23 cellular contexts compared by ENCODE assay signal in the genomic region with DNA sequence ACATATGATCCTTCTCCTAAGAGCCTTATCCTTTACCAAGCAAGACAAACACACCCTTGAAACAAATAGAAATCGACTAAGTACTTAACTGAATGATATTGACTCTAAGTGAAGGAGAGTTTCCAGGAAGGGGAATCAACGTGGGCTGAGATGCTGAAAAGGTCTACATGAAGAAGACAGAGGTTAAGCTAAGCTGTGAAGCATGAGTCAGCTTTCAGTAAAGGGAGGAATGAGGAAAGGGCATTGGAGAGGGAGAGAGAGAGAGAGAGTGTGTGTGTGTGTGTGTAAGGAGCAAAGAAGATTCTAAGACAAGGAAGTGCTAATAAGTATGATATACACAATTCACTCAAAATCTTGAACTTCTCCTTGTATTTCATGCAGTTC.
DNase-seq lines count a peak whose midpoint lies in the region; ATAC-seq and TF ChIP-seq lines count a peak whose summit lies in the region.
"Had no signal": no experiment of that assay in that cellular context is flagged by ENCODE, and none has a peak within 500 bp of the region (broad histone marks: within the 10 kb centered on the region; RNA-seq: fewer than 3 reads in every experiment).

No MANE protein-coding gene starts in this region.

- H3K4me1 Mint-ChIP-seq in progenitor cell of endocrine pancreas (ENCODE audit: low read depth) (peaks cover 40% of the 10 kb centered on the region), HFFc6 (ENCODE audit: low read depth) (no peaks in the 10 kb centered on the region)

- H3K36me3 ChIP-seq in fibroblast of lung (ENCODE audit: control insufficient read depth, insufficient read depth, low read length) (no peaks in the 10 kb centered on the region), psoas muscle (ENCODE audit: insufficient read depth in 1 of 2, low read depth in 1 of 2) (no peaks in the 10 kb centered on the region), heart left ventricle (no peaks in the 10 kb centered on the region)
- H3K36me3 ChIP-seq: ascending aorta had no signal

- H3K36me3 Mint-ChIP-seq in progenitor cell of endocrine pancreas (ENCODE audit: insufficient read depth), result peaks cover 5% of the 10 kb centered on the region
- no peaks in the 10 kb centered on the region for H3K36me3 Mint-ChIP-seq in HFFc6 (ENCODE audit: low read depth)
- H3K36me3 Mint-ChIP-seq: naive thymus-derived CD4-positive, alpha-beta T cell had no signal

- no peak overlapping the region for H3K4me2 ChIP-seq in fibroblast of lung (ENCODE audit: extremely low read depth, insufficient read depth, low read length)

- H3K27me3 Mint-ChIP-seq in progenitor cell of endocrine pancreas (no peaks in the 10 kb centered on the region), HFFc6 (ENCODE audit: insufficient read depth) (peaks cover 34% of the 10 kb centered on the region)

- TF ChIP-seq CTCF in VCaP (conservative IDR thresholded peaks at IDR 0.05) (no peak), fibroblast of lung (conservative IDR thresholded peaks at IDR 0.05 in 1 of 2, IDR thresholded peaks at IDR 0.05 in 1 of 2; ENCODE audit: low read depth in 1 of 2, low read length in 2 of 2) (no peak), progenitor cell of endocrine pancreas (IDR thresholded peaks at IDR 0.05; ENCODE audit: unreplicated experiment) (no peak), psoas muscle (IDR thresholded peaks at IDR 0.05) (no peak), heart left ventricle (IDR thresholded peaks at IDR 0.05) (no peak), HFFc6 (IDR thresholded peaks at IDR 0.05) (no peak)

- no peaks in the 10 kb centered on the region for H3K79me2 ChIP-seq in fibroblast of lung (ENCODE audit: control insufficient read depth, insufficient read depth, low read length)

- no peak overlapping the region for H2AFZ ChIP-seq in fibroblast of lung (ENCODE audit: low read length)

- ATAC-seq in psoas muscle (no peak), heart left ventricle (no peak)
- ATAC-seq: GM12878; naive thymus-derived CD4-positive, alpha-beta T cell had no signal

- H3K9ac ChIP-seq in fibroblast of lung (ENCODE audit: insufficient read depth, low read length), result no peak overlapping the region

- H3K27me3 ChIP-seq in fibroblast of lung (ENCODE audit: control insufficient read depth, insufficient read depth, low read length) (peaks cover 20% of the 10 kb centered on the region), psoas muscle (ENCODE audit: insufficient read depth in 3 of 3, low read length in 2 of 3) (peaks cover 0 to 1% (median 0%) of the 10 kb centered on the region in 3 donors), heart left ventricle (no peaks in the 10 kb centered on the region)
- H3K27me3 ChIP-seq: ascending aorta had no signal

- DNase-seq in H4 (ENCODE audit: low spot score) (peak; percentile 44), fibroblast of lung (ENCODE audit: low read depth in 2 of 2) (peak; percentile 53 to 56), progenitor cell of endocrine pancreas (ENCODE audit: low spot score, unreplicated experiment) (no peak), psoas muscle (no peak), heart left ventricle (no peak), NCI-H2171 (lab: John Stamatoyannopoulos, UW) (no peak), HFFc6 (no peak)
- DNase-seq: activated CD4-positive, alpha-beta T cell treated with anti-CD3 and anti-CD28 coated beads, Interleukin-2, amount 50 U/mL, for 48 hours; activated naive CD4-positive, alpha-beta T cell treated with anti-CD3 and anti-CD28 coated beads for 36 hours; activated T-cell treated with anti-CD3 and anti-CD28 coated beads for 4 hours; COR-L47; GF-D8; naive thymus-derived CD4-positive, alpha-beta T cell; NCI-H1417 treated with DMSO at 0.1 percent for 48 hours; NCI-H446; posterior cingulate gyrus; SHP77; stimulated activated CD4-positive, alpha-beta T cell treated with anti-CD3 and anti-CD28 coated beads, Interleukin-4, amount 100 ng/mL, for 4 hours; T-helper 1 cell had no signal

- H3K9me3 Mint-ChIP-seq in progenitor cell of endocrine pancreas (ENCODE audit: low read depth) (peaks cover 15% of the 10 kb centered on the region), HFFc6 (no peaks in the 10 kb centered on the region)

- WGBS in psoas muscle, 3 donors, result 56 to 76% (median 67%) methylated on average over 2 of the region's 2 CpGs
- 35 to 66% (median 53%) methylated on average over 2 of the region's 2 CpGs for WGBS in heart left ventricle, 4 donors

- intact Hi-C loops in psoas muscle (cut with DNase I), result no loop called here
- intact Hi-C loops in heart left ventricle (cut with DNase I), result no loop called here

- no peak overlapping the region for H3K4me3 ChIP-seq in fibroblast of lung (replicated peaks in 1 of 4; ENCODE audit: control extremely low read depth in 1 of 4, insufficient read depth in 1 of 4, low read depth in 3 of 4, low read length in 4 of 4)
- H3K4me3 ChIP-seq in psoas muscle, result no peak overlapping the region
- H3K4me3 ChIP-seq in heart left ventricle, result no peak overlapping the region
- H3K4me3 ChIP-seq: ascending aorta, GM12878 had no signal

- H3K4me1 ChIP-seq in fibroblast of lung (ENCODE audit: control insufficient read depth, extremely low read depth, insufficient read depth, low read length) (no peaks in the 10 kb centered on the region), psoas muscle (no peaks in the 10 kb centered on the region), heart left ventricle (peaks cover 0 to 11% (median 0%) of the 10 kb centered on the region in 12 donors)

- H3K27ac Mint-ChIP-seq in progenitor cell of endocrine pancreas (peak overlapping the region; percentile 88), HFFc6 (no peak overlapping the region)
- H3K27ac Mint-ChIP-seq: activated naive CD4-positive, alpha-beta T cell treated with anti-CD3 and anti-CD28 coated beads for 36 hours; dendritic cell treated with granulocyte-macrophage colony-stimulating factor and Interleukin-4, amounts not matched to agents 40 ng/mL and 50 ng/mL, for 4 days; naive thymus-derived CD4-positive, alpha-beta T cell had no signal

- TF ChIP-seq POLR2A in heart left ventricle (IDR thresholded peaks at IDR 0.05), result no peak

- H3K27ac ChIP-seq in VCaP (peak overlapping the region; percentile 38), fibroblast of lung (ENCODE audit: insufficient read depth, low read length) (no peak overlapping the region), psoas muscle (no peak overlapping the region), heart left ventricle (no peak overlapping the region)

- H4K20me1 ChIP-seq in fibroblast of lung (ENCODE audit: control insufficient read depth, extremely low read depth, insufficient read depth, low read length), result no peaks in the 10 kb centered on the region

- H3K4me3 Mint-ChIP-seq in progenitor cell of endocrine pancreas (ENCODE audit: low read depth) (peak overlapping the region; percentile 6), HFFc6 (no peak overlapping the region)
- H3K4me3 Mint-ChIP-seq: activated naive CD4-positive, alpha-beta T cell treated with anti-CD3 and anti-CD28 coated beads for 36 hours; dendritic cell treated with granulocyte-macrophage colony-stimulating factor and Interleukin-4, amounts not matched to agents 40 ng/mL and 50 ng/mL, for 4 days; naive thymus-derived CD4-positive, alpha-beta T cell had no signal

- H3K9me3 ChIP-seq in fibroblast of lung (ENCODE audit: control insufficient read depth, insufficient read depth, low read depth, low read length) (no peaks in the 10 kb centered on the region), psoas muscle (no peaks in the 10 kb centered on the region), heart left ventricle (no peaks in the 10 kb centered on the region)
- H3K9me3 ChIP-seq: ascending aorta had no signal

Comparison
In these comparisons a context has a peak if more than half of its experiments do, and no peak if none do; other contexts are left out.
1. DNase-seq: peak in H4 (single experiment) and fibroblast of lung (2 of 2); none in progenitor cell of endocrine pancreas (single experiment), psoas muscle (0 of 2), heart left ventricle (0 of 5), NCI-H2171 (single experiment) and HFFc6 (single experiment).